In the genomic region with DNA sequence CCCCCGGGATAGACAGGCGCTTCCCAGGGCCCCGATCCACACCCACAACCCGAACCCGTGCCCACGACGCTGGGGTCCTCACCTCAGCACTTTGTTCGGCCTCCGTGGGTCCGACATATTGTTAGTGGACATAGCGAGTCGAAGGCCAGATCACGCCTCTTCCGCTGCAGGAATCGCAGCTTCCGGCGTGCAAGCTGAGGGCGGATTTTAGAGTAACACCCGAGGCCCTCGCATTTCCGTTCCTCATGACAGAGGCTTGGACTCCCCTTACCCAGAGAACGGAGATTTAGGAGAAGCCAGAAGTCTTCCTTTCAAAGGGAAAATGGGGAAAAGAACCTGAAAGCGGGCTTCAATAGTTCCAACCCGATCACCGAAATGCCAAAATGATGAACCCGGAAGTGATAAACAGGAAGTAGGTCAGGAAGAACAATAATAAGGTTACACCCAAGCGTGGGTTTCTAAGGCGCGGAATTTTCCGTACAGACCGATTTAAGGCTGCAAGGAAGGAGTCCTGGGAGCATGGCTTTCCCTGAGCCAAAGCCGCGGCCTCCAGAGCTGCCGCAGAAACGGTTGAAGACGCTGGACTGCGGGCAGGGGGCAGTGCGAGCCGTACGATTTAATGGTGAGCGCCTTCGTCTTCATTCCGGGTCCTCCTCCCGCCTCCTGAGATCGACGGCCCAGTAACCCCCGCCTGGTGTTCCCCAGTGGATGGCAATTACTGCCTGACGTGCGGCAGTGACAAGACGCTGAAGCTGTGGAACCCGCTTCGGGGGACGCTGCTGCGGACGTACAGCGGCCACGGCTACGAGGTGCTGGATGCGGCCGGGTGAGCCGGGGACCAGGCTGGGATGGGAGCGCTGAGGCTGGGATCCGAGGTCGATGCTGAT, we compare ENCODE assay signal across 1 cellular context.
TF ChIP-seq lines count a peak whose summit lies in the region.

No MANE protein-coding gene starts in this region.

TF ChIP-seq in K562, 482 proteins besides CTCF, POLR2A, EP300 and RAD21 (continued from another document):
- TF ChIP-seq, protein P1, sequence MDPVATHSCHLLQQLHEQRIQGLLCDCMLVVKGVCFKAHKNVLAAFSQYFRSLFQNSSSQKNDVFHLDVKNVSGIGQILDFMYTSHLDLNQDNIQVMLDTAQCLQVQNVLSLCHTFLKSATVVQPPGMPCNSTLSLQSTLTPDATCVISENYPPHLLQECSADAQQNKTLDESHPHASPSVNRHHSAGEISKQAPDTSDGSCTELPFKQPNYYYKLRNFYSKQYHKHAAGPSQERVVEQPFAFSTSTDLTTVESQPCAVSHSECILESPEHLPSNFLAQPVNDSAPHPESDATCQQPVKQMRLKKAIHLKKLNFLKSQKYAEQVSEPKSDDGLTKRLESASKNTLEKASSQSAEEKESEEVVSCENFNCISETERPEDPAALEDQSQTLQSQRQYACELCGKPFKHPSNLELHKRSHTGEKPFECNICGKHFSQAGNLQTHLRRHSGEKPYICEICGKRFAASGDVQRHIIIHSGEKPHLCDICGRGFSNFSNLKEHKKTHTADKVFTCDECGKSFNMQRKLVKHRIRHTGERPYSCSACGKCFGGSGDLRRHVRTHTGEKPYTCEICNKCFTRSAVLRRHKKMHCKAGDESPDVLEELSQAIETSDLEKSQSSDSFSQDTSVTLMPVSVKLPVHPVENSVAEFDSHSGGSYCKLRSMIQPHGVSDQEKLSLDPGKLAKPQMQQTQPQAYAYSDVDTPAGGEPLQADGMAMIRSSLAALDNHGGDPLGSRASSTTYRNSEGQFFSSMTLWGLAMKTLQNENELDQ (CRISPR knock-in tag; IDR thresholded peaks at IDR 0.05; ENCODE audit: borderline replicate concordance) = no peak
- TF ChIP-seq ZNF232 (CRISPR knock-in tag; IDR thresholded peaks at IDR 0.05) = no peak
- peak; percentile 72 for TF ChIP-seq TRIM28 (IDR thresholded peaks at IDR 0.05)
- TF ChIP-seq SOX6 (IDR thresholded peaks at IDR 0.05) = no peak; the same call in 1 of the 2 replicates
- no peak; the same call in 1 of the 2 replicates for TF ChIP-seq ZSCAN29 (IDR thresholded peaks at IDR 0.05)
- peak; percentile 48; the same call in 1 of the 2 replicates for TF ChIP-seq PYGO2 (tag; IDR thresholded peaks at IDR 0.05)
- peak; percentile 31; the same call in 1 of the 2 replicates for TF ChIP-seq MBD2 (IDR thresholded peaks at IDR 0.05; ENCODE audit: borderline replicate concordance, low read depth)
- TF ChIP-seq ZFX (CRISPR knock-in tag; IDR thresholded peaks at IDR 0.05) = peak; percentile 87
- TF ChIP-seq ARID3B (CRISPR knock-in tag; IDR thresholded peaks at IDR 0.05; ENCODE audit: borderline replicate concordance) = no peak
- TF ChIP-seq CC2D1A (IDR thresholded peaks at IDR 0.05) = peak; percentile 48; the same call in 1 of the 2 replicates
- no peak for TF ChIP-seq NFYB (IDR thresholded peaks at IDR 0.05; ENCODE audit: extremely low read depth, insufficient read length)
- peak; percentile 81; the same call in 1 of the 2 replicates for TF ChIP-seq POLR2AphosphoS2 (IDR thresholded peaks at IDR 0.05; ENCODE audit: low read length)
- TF ChIP-seq, protein P2, sequence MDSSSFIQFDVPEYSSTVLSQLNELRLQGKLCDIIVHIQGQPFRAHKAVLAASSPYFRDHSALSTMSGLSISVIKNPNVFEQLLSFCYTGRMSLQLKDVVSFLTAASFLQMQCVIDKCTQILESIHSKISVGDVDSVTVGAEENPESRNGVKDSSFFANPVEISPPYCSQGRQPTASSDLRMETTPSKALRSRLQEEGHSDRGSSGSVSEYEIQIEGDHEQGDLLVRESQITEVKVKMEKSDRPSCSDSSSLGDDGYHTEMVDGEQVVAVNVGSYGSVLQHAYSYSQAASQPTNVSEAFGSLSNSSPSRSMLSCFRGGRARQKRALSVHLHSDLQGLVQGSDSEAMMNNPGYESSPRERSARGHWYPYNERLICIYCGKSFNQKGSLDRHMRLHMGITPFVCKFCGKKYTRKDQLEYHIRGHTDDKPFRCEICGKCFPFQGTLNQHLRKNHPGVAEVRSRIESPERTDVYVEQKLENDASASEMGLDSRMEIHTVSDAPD (CRISPR knock-in tag; IDR thresholded peaks at IDR 0.05) = no peak
- TF ChIP-seq BRF1 (IDR thresholded peaks at IDR 0.05; ENCODE audit: borderline replicate concordance, extremely low read depth, insufficient read length) = no peak
- peak; percentile 93 for TF ChIP-seq EP400 (IDR thresholded peaks at IDR 0.05)
- 0 out of 2 replicates have a peak, but pooled peaks have one; percentile 42 for TF ChIP-seq NR1H2 (CRISPR knock-in tag; IDR thresholded peaks at IDR 0.05)
- peak; percentile 96 for TF ChIP-seq SIN3B (IDR thresholded peaks at IDR 0.05; ENCODE audit: low read depth)
- peak; percentile 20; the same call in 1 of the 2 replicates for TF ChIP-seq E2F1 (CRISPR knock-in tag; IDR thresholded peaks at IDR 0.05)
- TF ChIP-seq EWSR1 (IDR thresholded peaks at IDR 0.05; ENCODE audit: borderline replicate concordance, low read depth, partially characterized antibody) = no peak
- TF ChIP-seq E2F3 (CRISPR knock-in tag; IDR thresholded peaks at IDR 0.05) = 0 out of 2 replicates have a peak, but pooled peaks have one; percentile 33
- TF ChIP-seq ELF1 (tag; IDR thresholded peaks at IDR 0.05) = peak; percentile 99
- peak; percentile 99 for TF ChIP-seq ELF2 (CRISPR knock-in tag; IDR thresholded peaks at IDR 0.05)
- no peak for TF ChIP-seq MIER1 (IDR thresholded peaks at IDR 0.05; ENCODE audit: low read depth)
- TF ChIP-seq, protein P3, sequence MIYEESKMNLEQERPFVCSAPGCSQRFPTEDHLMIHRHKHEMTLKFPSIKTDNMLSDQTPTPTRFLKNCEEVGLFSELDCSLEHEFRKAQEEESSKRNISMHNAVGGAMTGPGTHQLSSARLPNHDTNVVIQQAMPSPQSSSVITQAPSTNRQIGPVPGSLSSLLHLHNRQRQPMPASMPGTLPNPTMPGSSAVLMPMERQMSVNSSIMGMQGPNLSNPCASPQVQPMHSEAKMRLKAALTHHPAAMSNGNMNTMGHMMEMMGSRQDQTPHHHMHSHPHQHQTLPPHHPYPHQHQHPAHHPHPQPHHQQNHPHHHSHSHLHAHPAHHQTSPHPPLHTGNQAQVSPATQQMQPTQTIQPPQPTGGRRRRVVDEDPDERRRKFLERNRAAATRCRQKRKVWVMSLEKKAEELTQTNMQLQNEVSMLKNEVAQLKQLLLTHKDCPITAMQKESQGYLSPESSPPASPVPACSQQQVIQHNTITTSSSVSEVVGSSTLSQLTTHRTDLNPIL (CRISPR knock-in tag; IDR thresholded peaks at IDR 0.05) = no peak
- peak in 1 of 2 experiments; percentile 73; a peak in 2 of 4 replicates for TF ChIP-seq ZNF639 (CRISPR knock-in tag; conservative IDR thresholded peaks at IDR 0.05 in 1 of 2, IDR thresholded peaks at IDR 0.05 in 1 of 2)
- no peak for TF ChIP-seq ZNF253 (CRISPR knock-in tag; conservative IDR thresholded peaks at IDR 0.05)
- TF ChIP-seq ZNF143 (CRISPR knock-in tag; IDR thresholded peaks at IDR 0.05) = no peak
- no peak for TF ChIP-seq CAMTA2 (CRISPR knock-in tag; conservative IDR thresholded peaks at IDR 0.05)
- TF ChIP-seq NRF1 (conservative IDR thresholded peaks at IDR 0.05 in 1 of 2, IDR thresholded peaks at IDR 0.05 in 1 of 2) = no peak
- TF ChIP-seq HCFC1 (IDR thresholded peaks at IDR 0.05; ENCODE audit: low read depth, low read length) = peak; percentile 83
- 0 out of 4 replicates have a peak, but pooled peaks of 1 of the 2 experiments have one; percentile 41 for TF ChIP-seq NONO (IDR thresholded peaks at IDR 0.05; ENCODE audit: low read depth in 2 of 2, low read length in 1 of 2)
